ENCODE assay signal across 20 cellular contexts in genomic region chr6:52391599-52391998, GRCh38. TPM values are rescaled to one million over a fixed set of nuclear protein-coding genes. Genes with fewer than 3 reads are reported as not detected.
DNase-seq lines count a peak whose midpoint lies in the region; ATAC-seq and TF ChIP-seq lines count a peak whose summit lies in the region.
"Had no signal": no experiment of that assay in that cellular context is flagged by ENCODE, and none has a peak within 500 bp of the region (broad histone marks: within the 10 kb centered on the region; RNA-seq: fewer than 3 reads in every experiment).

No MANE protein-coding gene starts in this region.

- no peak overlapping the region for H3K4me3 ChIP-seq in dorsolateral prefrontal cortex
- no peak overlapping the region for H3K4me3 ChIP-seq in aorta (ENCODE audit: low read length in 2 of 2)
- H3K4me3 ChIP-seq in thyroid gland (replicated peaks in 1 of 3), result no peak overlapping the region
- H3K4me3 ChIP-seq: adrenal gland, smooth muscle cell had no signal

- peak overlapping the region; percentile 60 for H3K27ac Mint-ChIP-seq in activated naive CD4-positive, alpha-beta T cell treated with anti-CD3 and anti-CD28 coated beads, Interleukin-2, amount 10 ng/mL, durations not matched to agents 7 days and 5 days
- no peak overlapping the region for H3K27ac Mint-ChIP-seq in activated naive CD4-positive, alpha-beta T cell treated with anti-CD3 and anti-CD28 coated beads for 36 hours
- H3K27ac Mint-ChIP-seq: mesothelial cell of epicardium had no signal

- TF ChIP-seq POLR2A in thyroid gland (IDR thresholded peaks at IDR 0.05), result no peak

- H3K36me3 ChIP-seq in aorta (ENCODE audit: control insufficient read depth in 1 of 2, insufficient read depth in 2 of 2, low read length in 1 of 2) (no peaks in the 10 kb centered on the region), thyroid gland (no peaks in the 10 kb centered on the region)
- H3K36me3 ChIP-seq: adrenal gland had no signal

- peaks cover 89% of the 10 kb centered on the region for H3K4me1 Mint-ChIP-seq in activated naive CD4-positive, alpha-beta T cell treated with anti-CD3 and anti-CD28 coated beads, Interleukin-2, amount 10 ng/mL, durations not matched to agents 7 days and 5 days
- H3K4me1 Mint-ChIP-seq in activated naive CD4-positive, alpha-beta T cell treated with anti-CD3 and anti-CD28 coated beads for 36 hours (ENCODE audit: low read depth), result peaks cover 76% of the 10 kb centered on the region

- H3K36me3 Mint-ChIP-seq in activated naive CD4-positive, alpha-beta T cell treated with anti-CD3 and anti-CD28 coated beads, Interleukin-2, amount 10 ng/mL, durations not matched to agents 7 days and 5 days, result peaks cover 25% of the 10 kb centered on the region
- peaks cover 2% of the 10 kb centered on the region for H3K36me3 Mint-ChIP-seq in activated naive CD4-positive, alpha-beta T cell treated with anti-CD3 and anti-CD28 coated beads for 36 hours (ENCODE audit: low read depth)

- no peak for DNase-seq in activated naive CD4-positive, alpha-beta T cell treated with anti-CD3 and anti-CD28 coated beads, Interleukin-2, amount 10 ng/mL, durations not matched to agents 7 days and 5 days
- no peak for DNase-seq in activated naive CD4-positive, alpha-beta T cell treated with anti-CD3 and anti-CD28 coated beads for 36 hours
- DNase-seq in dorsolateral prefrontal cortex, result peak in 1 of 10 donors; percentile 74
- peak in 7 of 49 donors; percentile 3 to 51 (median 28) for DNase-seq in substantia nigra (lab: John Stamatoyannopoulos, UW)
- DNase-seq in aorta, result no peak
- DNase-seq in activated CD8-positive, alpha-beta memory T cell treated with anti-CD3 and anti-CD28 coated beads, Interleukin-2, amount 50 U/mL, for 48 hours, result no peak
- DNase-seq in thyroid gland, result no peak
- DNase-seq: activated CD4-positive, alpha-beta T cell treated with anti-CD3 and anti-CD28 coated beads, Interleukin-2, amount 50 U/mL, for 48 hours; activated T-cell treated with anti-CD3 and anti-CD28 coated beads, Interleukin-2, amount 50 U/mL, for 4 hours; adrenal gland; MV-4-11; NCI-H2029; NCI-H510A; stimulated activated CD4-positive, alpha-beta T cell treated with anti-CD3 and anti-CD28 coated beads, Interleukin-4, amount 100 ng/mL, for 24 hours had no signal

- H3K4me1 ChIP-seq in aorta (ENCODE audit: control insufficient read depth in 1 of 2, insufficient read depth in 2 of 2, low read length in 2 of 2) (no peaks in the 10 kb centered on the region), thyroid gland (peaks cover 17% of the 10 kb centered on the region in 2 donors)

- no peak overlapping the region for H3K4me3 Mint-ChIP-seq in activated naive CD4-positive, alpha-beta T cell treated with anti-CD3 and anti-CD28 coated beads, Interleukin-2, amount 10 ng/mL, durations not matched to agents 7 days and 5 days
- no peak overlapping the region for H3K4me3 Mint-ChIP-seq in activated naive CD4-positive, alpha-beta T cell treated with anti-CD3 and anti-CD28 coated beads for 36 hours
- H3K4me3 Mint-ChIP-seq: mesothelial cell of epicardium had no signal

- CTCF ChIA-PET in activated naive CD4-positive, alpha-beta T cell treated with anti-CD3 and anti-CD28 coated beads, Interleukin-2, amount 10 ng/mL, durations not matched to agents 7 days and 5 days (lab: Charles Lee), result interaction anchor here (1.5 to 7.4 kb wide), 4 partner anchors 9 to 106 kb away, joined by 4 to 42 read pairs (median 22); partner anchors contain the start of genes MCM3 and PAQR8
- CTCF ChIA-PET in activated naive CD4-positive, alpha-beta T cell treated with anti-CD3 and anti-CD28 coated beads for 36 hours (lab: Charles Lee), result interaction anchor here (1.2 to 6.4 kb wide), 7 partner anchors 9 to 131 kb away, joined by 3 to 52 read pairs (median 3); partner anchors contain the start of gene MCM3

- H3K27me3 Mint-ChIP-seq in activated naive CD4-positive, alpha-beta T cell treated with anti-CD3 and anti-CD28 coated beads, Interleukin-2, amount 10 ng/mL, durations not matched to agents 7 days and 5 days, result no peaks in the 10 kb centered on the region
- H3K27me3 Mint-ChIP-seq in activated naive CD4-positive, alpha-beta T cell treated with anti-CD3 and anti-CD28 coated beads for 36 hours (ENCODE audit: low read depth), result no peaks in the 10 kb centered on the region

- WGBS in aorta, 2 donors, result 81 to 93% methylated on average over 1 of the region's 1 CpG
- 74 to 84% methylated on average over 1 of the region's 1 CpG for WGBS in thyroid gland, 2 donors

- H3K27ac ChIP-seq in VCaP (peak overlapping the region; percentile 92), dorsolateral prefrontal cortex (peak overlapping the region in 55 of 59 donors; percentile 13 to 97 (median 90)), substantia nigra (ENCODE audit: low read depth, low read length, poor library complexity, severe bottlenecking) (peak overlapping the region; percentile 89), aorta (ENCODE audit: low read depth in 1 of 2, low read length in 2 of 2) (no peak overlapping the region), thyroid gland (no peak overlapping the region)
- H3K27ac ChIP-seq: adrenal gland, C4-2B had no signal

- no peak for TF ChIP-seq CTCF in VCaP (conservative IDR thresholded peaks at IDR 0.05)
- no peak for TF ChIP-seq CTCF in dorsolateral prefrontal cortex (IDR thresholded peaks at IDR 0.05 in 54 of 56, conservative IDR thresholded peaks at IDR 0.05 in 2 of 56; ENCODE audit: low read depth in 1 of 56, partially characterized antibody in 56 of 56)
- TF ChIP-seq CTCF in thyroid gland (IDR thresholded peaks at IDR 0.05), result no peak

- H3K27me3 ChIP-seq in dorsolateral prefrontal cortex (no peaks in the 10 kb centered on the region), aorta (ENCODE audit: control insufficient read depth in 1 of 2, insufficient read depth in 2 of 2, low read length in 1 of 2) (no peaks in the 10 kb centered on the region), thyroid gland (no peaks in the 10 kb centered on the region)
- H3K27me3 ChIP-seq: adrenal gland had no signal

- H3K9me3 ChIP-seq in aorta (ENCODE audit: control insufficient read depth, low read length), result no peaks in the 10 kb centered on the region
- H3K9me3 ChIP-seq in thyroid gland, result no peaks in the 10 kb centered on the region
- H3K9me3 ChIP-seq: adrenal gland had no signal

- H3K9me3 Mint-ChIP-seq in activated naive CD4-positive, alpha-beta T cell treated with anti-CD3 and anti-CD28 coated beads, Interleukin-2, amount 10 ng/mL, durations not matched to agents 7 days and 5 days, result peaks cover 6% of the 10 kb centered on the region
- H3K9me3 Mint-ChIP-seq in activated naive CD4-positive, alpha-beta T cell treated with anti-CD3 and anti-CD28 coated beads for 36 hours, result no peaks in the 10 kb centered on the region

- intact Hi-C loops in activated naive CD4-positive, alpha-beta T cell treated with anti-CD3 and anti-CD28 coated beads for 36 hours (cut with micrococcal nuclease), result loop anchor here (5.0 to 10.0 kb wide), 3 partner anchors 591 to 1033 kb away; no protein-coding TSS in a partner anchor
- intact Hi-C loops in dorsolateral prefrontal cortex (cut with DNase I), result no loop called here
- intact Hi-C loops in aorta (cut with DNase I), result no loop called here
- intact Hi-C loops in thyroid gland (cut with DNase I), result no loop called here

- ATAC-seq in aorta (ENCODE audit: low FRiP score), result no peak
- ATAC-seq: activated T-cell treated with anti-CD3 and anti-CD28 coated beads, Interleukin-2, amount 50 U/mL, for 4 hours; HCT116; left lobe of liver had no signal

RNA-seq across cellular contexts. Expression of gene EFHC1, which starts 28.5 kb away (rescaled TPM):
- total RNA-seq in activated naive CD4-positive, alpha-beta T cell treated with anti-CD3 and anti-CD28 coated beads for 36 hours, result 1 to 10 TPM; 1.2 to 3.1 TPM
- 10 to 100 TPM; 18.1 to 39.8 (median 27.3) TPM for total RNA-seq in dorsolateral prefrontal cortex
- total RNA-seq in aorta, result 10 to 100 TPM; 13.2 to 29.0 TPM
- polyA plus RNA-seq in aorta, result 10 to 100 TPM in 1 of 2 donors, 1 to 10 TPM in 1; 3.0 to 51.5 TPM
- total RNA-seq in thyroid gland, result 10 to 100 TPM; 39.4 to 96.5 (median 41.6) TPM

RNA-seq across cellular contexts. Expression of gene PAQR8, which starts 29.6 kb away (rescaled TPM):
- total RNA-seq in activated naive CD4-positive, alpha-beta T cell treated with anti-CD3 and anti-CD28 coated beads for 36 hours, result 1 to 10 TPM; 6.8 to 9.2 TPM
- total RNA-seq in dorsolateral prefrontal cortex (100 to 1,000 TPM in 46 of 120 experiments, 10 to 100 TPM in 74; 40.1 to 180 (median 87.5) TPM), aorta (1 to 10 TPM; 2.5 to 6.5 TPM), thyroid gland (1 to 10 TPM; 2.7 to 9.7 (median 5.4) TPM)
- 1 to 10 TPM; 1.7 to 4.8 TPM for polyA plus RNA-seq in aorta

Comparison
In these comparisons a context has a peak if more than half of its experiments do, and no peak if none do; other contexts are left out.
1. H3K27ac ChIP-seq: peak in VCaP (single experiment), dorsolateral prefrontal cortex (55 of 59) and substantia nigra (single experiment); none in aorta (0 of 2) and thyroid gland (0 of 3).